8 cellular contexts compared by ENCODE assay signal in genomic region chr20:52242237-52243230, GRCh38. TPM values are rescaled to one million over a fixed set of nuclear protein-coding genes. Genes with fewer than 3 reads are reported as not detected.
DNase-seq lines count a peak whose midpoint lies in the region; ATAC-seq and TF ChIP-seq lines count a peak whose summit lies in the region.

No MANE protein-coding gene starts in this region.

- H3K36me3 ChIP-seq in left ventricle myocardium inferior = no peaks in the 10 kb centered on the region
- no peaks in the 10 kb centered on the region for H3K36me3 ChIP-seq in endodermal cell (ENCODE audit: control insufficient read depth, insufficient read depth, low read length)

- ATAC-seq in HG03280 (IDR thresholded peaks at IDR 0.05; ENCODE audit: unreplicated experiment) = no peak
- no peak for ATAC-seq in GM21619 (IDR thresholded peaks at IDR 0.05; ENCODE audit: unreplicated experiment)

- H3K4me3 ChIP-seq in left ventricle myocardium inferior = no peak overlapping the region
- no peak overlapping the region for H3K4me3 ChIP-seq in endodermal cell (ENCODE audit: low read length)

- H3K9ac ChIP-seq in endodermal cell (ENCODE audit: extremely low read depth, low read length, poor library complexity, severe bottlenecking) = no peak overlapping the region

- WGBS in endodermal cell (ENCODE audit: insufficient coverage in 1 of 2, insufficient read length in 1 of 2), 2 experiments = 98 to 100% methylated on average over 4 to 5 of the region's 7 CpGs

- peaks cover 2% of the 10 kb centered on the region for H3K4me1 Mint-ChIP-seq in endodermal cell

- H3K4me1 ChIP-seq in left ventricle myocardium inferior (no peaks in the 10 kb centered on the region), endodermal cell (ENCODE audit: control insufficient read depth, insufficient read depth, low read length) (no peaks in the 10 kb centered on the region)

- DNase-seq in left ventricle myocardium inferior (no peak), cardiac septum (ENCODE audit: low spot score) (no peak), NCI-H69 (lab: John Stamatoyannopoulos, UW) (peak; percentile 38), endodermal cell (no peak), renal cortical epithelial cell (ENCODE audit: low read depth) (peak; percentile 15), nucleus accumbens (lab: John Stamatoyannopoulos, UW) (no peak)

- H3K4me3 Mint-ChIP-seq in endodermal cell = no peak overlapping the region

- no peak overlapping the region for H3K27ac Mint-ChIP-seq in endodermal cell

- no peaks in the 10 kb centered on the region for H3K27me3 Mint-ChIP-seq in endodermal cell (ENCODE audit: insufficient read depth)

- intact Hi-C loops in left ventricle myocardium inferior (cut with micrococcal nuclease) = no loop called here
- intact Hi-C loops in cardiac septum (cut with DNase I) = loop anchor here (10.0 kb wide), 1 partner anchor 132 kb away; no protein-coding TSS in a partner anchor

- TF ChIP-seq CTCF in left ventricle myocardium inferior (IDR thresholded peaks at IDR 0.05; ENCODE audit: borderline replicate concordance) (peak; percentile 68), endodermal cell (conservative IDR thresholded peaks at IDR 0.05) (peak; percentile 84)

- H3K27me3 ChIP-seq in left ventricle myocardium inferior (ENCODE audit: low read depth) = peaks cover 19% of the 10 kb centered on the region
- no peaks in the 10 kb centered on the region for H3K27me3 ChIP-seq in endodermal cell (ENCODE audit: control insufficient read depth, insufficient read depth, low read length, poor library complexity, severe bottlenecking)

- peaks cover 4% of the 10 kb centered on the region for H3K9me3 Mint-ChIP-seq in endodermal cell

- H3K9me3 ChIP-seq in left ventricle myocardium inferior (replicated peaks) = peaks cover 4% of the 10 kb centered on the region
- no peaks in the 10 kb centered on the region for H3K9me3 ChIP-seq in endodermal cell (ENCODE audit: control insufficient read depth, low read length)

- H3K36me3 Mint-ChIP-seq in endodermal cell (ENCODE audit: low read depth) = no peaks in the 10 kb centered on the region

- no peak overlapping the region for H3K27ac ChIP-seq in left ventricle myocardium inferior (replicated peaks)
- H3K27ac ChIP-seq in endodermal cell (ENCODE audit: low read depth, low read length) = no peak overlapping the region

RNA-seq across cellular contexts. Expression of gene ZFP64, which starts 51.0 kb away (rescaled TPM):
- 8.4 TPM for total RNA-seq in left ventricle myocardium inferior
- total RNA-seq in cardiac septum = 6.3 TPM
- total RNA-seq in endodermal cell = 10 to 100 TPM; 24.4 to 32.6 TPM
- 26.5 TPM for polyA plus RNA-seq in endodermal cell (2013, experiment 1 of 2)
- polyA plus RNA-seq in endodermal cell (2013, experiment 2 of 2) = 23.6 TPM
- total RNA-seq in renal cortical epithelial cell = 23.8 and 30.9 TPM in 2 replicates

Comparison
In these comparisons a context has a peak if more than half of its experiments do, and no peak if none do; other contexts are left out.
1. DNase-seq: peak in NCI-H69 (single experiment) and renal cortical epithelial cell (single experiment); none in left ventricle myocardium inferior (single experiment), cardiac septum (single experiment), endodermal cell (single experiment) and nucleus accumbens (0 of 56).